15 cellular contexts compared by ENCODE assay signal in the genomic region with DNA sequence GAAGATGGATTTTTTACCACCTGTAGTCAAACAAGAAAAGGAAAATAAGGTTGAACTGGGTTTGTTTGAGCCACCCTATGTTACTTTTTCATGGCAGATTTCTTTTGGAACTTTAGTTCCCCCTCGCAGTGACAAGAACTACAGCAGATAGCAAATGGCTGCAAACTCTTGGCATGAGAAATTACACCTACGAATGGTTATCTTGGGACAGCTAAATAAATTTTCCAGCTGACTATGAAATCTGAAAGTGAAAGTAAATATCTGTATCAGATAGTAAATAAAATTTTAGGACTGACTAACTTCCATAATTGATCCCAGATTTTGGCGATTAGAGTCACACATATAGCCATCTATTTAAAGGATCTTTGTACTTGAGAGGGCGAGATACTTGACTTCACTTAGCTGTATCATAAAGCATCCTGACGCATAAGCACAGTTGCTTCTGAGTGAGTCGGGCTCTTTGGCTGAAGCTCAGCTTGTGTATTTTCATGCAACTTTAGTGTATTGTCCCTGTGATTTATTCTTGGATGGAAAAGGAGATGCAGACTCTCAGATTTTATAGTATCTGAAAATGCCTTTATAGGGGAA.
DNase-seq lines count a peak whose midpoint lies in the region; ATAC-seq, FAIRE-seq and TF ChIP-seq lines count a peak whose summit lies in the region.
"Had no signal": no experiment of that assay in that cellular context is flagged by ENCODE, and none has a peak within 500 bp of the region (broad histone marks: within the 10 kb centered on the region; RNA-seq: fewer than 3 reads in every experiment).

No MANE protein-coding gene starts in this region.

- ATAC-seq in HepG2 (no peak), GM18868 (IDR thresholded peaks at IDR 0.05; ENCODE audit: unreplicated experiment) (no peak)

- no peak for TF ChIP-seq EP300 in HepG2 (IDR thresholded peaks at IDR 0.05; ENCODE audit: low read depth in 2 of 2, low read length in 2 of 2)
- TF ChIP-seq EP300 in HepG2 (CRISPR knock-in tag; IDR thresholded peaks at IDR 0.05; ENCODE audit: borderline replicate concordance) = no peak

- peak overlapping the region in 1 of 2 donors; percentile 15 for H3K9ac ChIP-seq in liver (ENCODE audit: low read depth in 1 of 2, low read length in 2 of 2)
- no peak overlapping the region for H3K9ac ChIP-seq in HepG2 (ENCODE audit: insufficient read depth, low read depth, low read length)
- H3K9ac ChIP-seq: KMS-11 had no signal

- intact Hi-C loops in HepG2 (cut with micrococcal nuclease; ENCODE audit: unreplicated experiment) = no loop called here

- DNase-seq in HepG2 (ENCODE audit: low spot score) (no peak), cardiac fibroblast (ENCODE audit: low read depth in 2 of 2) (peak; percentile 21 to 52), DMS 273 (lab: John Stamatoyannopoulos, UW; ENCODE audit: unreplicated experiment) (no peak), nucleus accumbens (lab: John Stamatoyannopoulos, UW) (no peak), GM10266 (ENCODE audit: extremely low spot score) (no peak)
- DNase-seq: BE2C; effector memory CD4-positive, alpha-beta T cell; NCI-H2081 treated with DMSO at 0.1 percent for 48 hours; retina; thyroid gland had no signal

- TF ChIP-seq CTCF in liver (IDR thresholded peaks at IDR 0.05; ENCODE audit: low read depth, low read length, missing input control) (no peak), HepG2 (CRISPR knock-in tag; IDR thresholded peaks at IDR 0.05) (no peak), cardiac fibroblast (IDR thresholded peaks at IDR 0.05; ENCODE audit: low read depth, low read length) (no peak), GM10266 (IDR thresholded peaks at IDR 0.05; ENCODE audit: control insufficient read depth, insufficient read depth, low read depth, missing control alignments) (no peak)

- in situ Hi-C loops in HepG2 (cut with HindIII; ENCODE audit: extremely low pct_ligation_motif_present, low pct_unique_long_range_greater_than_20kb) = no loop called here

- no peak overlapping the region for H2AFZ ChIP-seq in HepG2 (ENCODE audit: low read length)

- H3K36me3 ChIP-seq in liver (ENCODE audit: control insufficient read depth in 4 of 4, insufficient read depth in 3 of 4, low read depth in 1 of 4, low read length in 3 of 4) (no peaks in the 10 kb centered on the region), HepG2 (replicated peaks in 1 of 2; ENCODE audit: control insufficient read depth in 1 of 2, insufficient read depth in 2 of 2, low read length in 2 of 2) (no peaks in the 10 kb centered on the region), muscle layer of duodenum (ENCODE audit: control insufficient read depth in 1 of 2, insufficient read depth in 2 of 2, low read length in 2 of 2) (no peaks in the 10 kb centered on the region)
- H3K36me3 ChIP-seq: BE2C, thyroid gland had no signal

- 29% methylated on average over 6 of the region's 6 CpGs for WGBS in liver
- WGBS in HepG2 (ENCODE audit: low lambda C conversion rate) = 7% methylated on average over 6 of the region's 6 CpGs

- H3K4me3 ChIP-seq in liver (ENCODE audit: low read depth in 1 of 3, low read length in 3 of 3) = peak overlapping the region; percentile 4 to 65 (median 26)
- no peak overlapping the region for H3K4me3 ChIP-seq in HepG2 (replicated peaks in 1 of 3; ENCODE audit: insufficient read depth in 1 of 3, low read depth in 2 of 3, low read length in 3 of 3)
- peak overlapping the region in 1 of 2 donors; percentile 11 for H3K4me3 ChIP-seq in cardiac fibroblast (replicated peaks in 1 of 2; ENCODE audit: low read depth in 2 of 2, low read length in 2 of 2)
- peak overlapping the region; percentile 35 to 47 for H3K4me3 ChIP-seq in muscle layer of duodenum (ENCODE audit: low read depth in 1 of 2, low read length in 2 of 2)
- H3K4me3 ChIP-seq: thyroid gland had no signal

- H3K4me1 ChIP-seq in liver (ENCODE audit: control insufficient read depth in 4 of 4, insufficient read depth in 4 of 4, low read length in 3 of 4) (peaks cover 0 to 13% (median 5%) of the 10 kb centered on the region in 4 donors), HepG2 (ENCODE audit: insufficient read depth, low read length) (no peaks in the 10 kb centered on the region), muscle layer of duodenum (ENCODE audit: control insufficient read depth in 1 of 2, insufficient read depth in 2 of 2, low read length in 2 of 2) (no peaks in the 10 kb centered on the region)
- H3K4me1 ChIP-seq: BE2C had no signal

- H4K20me1 ChIP-seq in HepG2 (ENCODE audit: insufficient read depth, low read length) = no peaks in the 10 kb centered on the region

- H3K79me2 ChIP-seq in HepG2 (ENCODE audit: insufficient read depth, low read length) = no peaks in the 10 kb centered on the region

- H3K9me3 ChIP-seq in liver (ENCODE audit: control insufficient read depth in 4 of 4, low read length in 3 of 4) (peaks cover 0 to 8% (median 3%) of the 10 kb centered on the region in 4 donors), HepG2 (ENCODE audit: low read length) (no peaks in the 10 kb centered on the region), muscle layer of duodenum (ENCODE audit: control insufficient read depth in 1 of 2, low read length in 2 of 2) (peaks cover 0 to 13% of the 10 kb centered on the region in 2 donors)
- H3K9me3 ChIP-seq: BE2C, thyroid gland had no signal

- no TSS peak for BruUV-seq in HepG2 (replicated peaks; lab: Mats Ljungman, UMichigan)

- H3K27ac ChIP-seq in liver (ENCODE audit: low read depth in 1 of 2, low read length in 2 of 2) (peak overlapping the region; percentile 5 to 25), HepG2 (ENCODE audit: extremely low read length, insufficient read depth, low read length) (no peak overlapping the region), muscle layer of duodenum (ENCODE audit: low read length) (no peak overlapping the region)
- H3K27ac ChIP-seq: KMS-11, thyroid gland had no signal

- no peaks in the 10 kb centered on the region for H3K27me3 ChIP-seq in liver (ENCODE audit: control insufficient read depth in 4 of 4, insufficient read depth in 4 of 4, low read length in 3 of 4)
- peaks cover 0 to 6% of the 10 kb centered on the region in 2 experiments; a peak in 1 of 5 replicates for H3K27me3 ChIP-seq in HepG2 (ENCODE audit: control insufficient read depth in 1 of 2, insufficient read depth in 2 of 2, low read length in 2 of 2)
- no peaks in the 10 kb centered on the region for H3K27me3 ChIP-seq in muscle layer of duodenum (ENCODE audit: low read depth, low read length)
- H3K27me3 ChIP-seq: BE2C, thyroid gland had no signal

- CTCF ChIA-PET in HepG2 (lab: Yijun Ruan, JAX; ENCODE audit: low intra/inter-chr PET ratio, low total read pairs) = no interaction called here

- TF ChIP-seq RAD21 in liver (IDR thresholded peaks at IDR 0.05) (no peak), HepG2 (CRISPR knock-in tag; IDR thresholded peaks at IDR 0.05) (no peak)

- no peak overlapping the region for H3K4me2 ChIP-seq in HepG2 (ENCODE audit: low read depth, low read length)
- H3K4me2 ChIP-seq: KMS-11 had no signal

- FAIRE-seq in HepG2 (lab: Jason Lieb, UNC) = no peak
- FAIRE-seq: G401.6 had no signal

- POLR2A ChIA-PET in HepG2 (lab: Yijun Ruan, JAX) = no interaction called here

- TF ChIP-seq POLR2A in HepG2 (IDR thresholded peaks at IDR 0.05; ENCODE audit: insufficient read depth in 1 of 2, low read depth in 2 of 2, low read length in 2 of 2) = no peak

TF ChIP-seq in liver, 16 proteins besides CTCF, POLR2A, EP300 and RAD21:
- no peak for TF ChIP-seq JUND (IDR thresholded peaks at IDR 0.05)
- TF ChIP-seq YY1 (IDR thresholded peaks at IDR 0.05) = peak; percentile 33

TF ChIP-seq in HepG2, 621 proteins besides CTCF, POLR2A, EP300 and RAD21:
- TF ChIP-seq JARID2 (CRISPR knock-in tag; IDR thresholded peaks at IDR 0.05; ENCODE audit: insufficient replicate concordance) = no peak
- no peak for TF ChIP-seq NR2C2 (CRISPR knock-in tag; IDR thresholded peaks at IDR 0.05; ENCODE audit: borderline replicate concordance)
- no peak for TF ChIP-seq NCOA5 (CRISPR knock-in tag; IDR thresholded peaks at IDR 0.05)
- TF ChIP-seq POLR2AphosphoS5 (IDR thresholded peaks at IDR 0.05; ENCODE audit: low read depth, low read length) = no peak
- TF ChIP-seq, protein P1, sequence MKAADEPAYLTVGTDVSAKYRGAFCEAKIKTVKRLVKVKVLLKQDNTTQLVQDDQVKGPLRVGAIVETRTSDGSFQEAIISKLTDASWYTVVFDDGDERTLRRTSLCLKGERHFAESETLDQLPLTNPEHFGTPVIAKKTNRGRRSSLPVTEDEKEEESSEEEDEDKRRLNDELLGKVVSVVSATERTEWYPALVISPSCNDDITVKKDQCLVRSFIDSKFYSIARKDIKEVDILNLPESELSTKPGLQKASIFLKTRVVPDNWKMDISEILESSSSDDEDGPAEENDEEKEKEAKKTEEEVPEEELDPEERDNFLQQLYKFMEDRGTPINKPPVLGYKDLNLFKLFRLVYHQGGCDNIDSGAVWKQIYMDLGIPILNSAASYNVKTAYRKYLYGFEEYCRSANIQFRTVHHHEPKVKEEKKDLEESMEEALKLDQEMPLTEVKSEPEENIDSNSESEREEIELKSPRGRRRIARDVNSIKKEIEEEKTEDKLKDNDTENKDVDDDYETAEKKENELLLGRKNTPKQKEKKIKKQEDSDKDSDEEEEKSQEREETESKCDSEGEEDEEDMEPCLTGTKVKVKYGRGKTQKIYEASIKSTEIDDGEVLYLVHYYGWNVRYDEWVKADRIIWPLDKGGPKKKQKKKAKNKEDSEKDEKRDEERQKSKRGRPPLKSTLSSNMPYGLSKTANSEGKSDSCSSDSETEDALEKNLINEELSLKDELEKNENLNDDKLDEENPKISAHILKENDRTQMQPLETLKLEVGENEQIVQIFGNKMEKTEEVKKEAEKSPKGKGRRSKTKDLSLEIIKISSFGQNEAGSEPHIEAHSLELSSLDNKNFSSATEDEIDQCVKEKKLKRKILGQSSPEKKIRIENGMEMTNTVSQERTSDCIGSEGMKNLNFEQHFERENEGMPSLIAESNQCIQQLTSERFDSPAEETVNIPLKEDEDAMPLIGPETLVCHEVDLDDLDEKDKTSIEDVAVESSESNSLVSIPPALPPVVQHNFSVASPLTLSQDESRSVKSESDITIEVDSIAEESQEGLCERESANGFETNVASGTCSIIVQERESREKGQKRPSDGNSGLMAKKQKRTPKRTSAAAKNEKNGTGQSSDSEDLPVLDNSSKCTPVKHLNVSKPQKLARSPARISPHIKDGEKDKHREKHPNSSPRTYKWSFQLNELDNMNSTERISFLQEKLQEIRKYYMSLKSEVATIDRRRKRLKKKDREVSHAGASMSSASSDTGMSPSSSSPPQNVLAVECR (CRISPR knock-in tag; IDR thresholded peaks at IDR 0.05; ENCODE audit: borderline replicate concordance) = no peak
- TF ChIP-seq ZBTB42 (CRISPR knock-in tag; IDR thresholded peaks at IDR 0.05) = no peak
- TF ChIP-seq RBM39 (IDR thresholded peaks at IDR 0.05; ENCODE audit: low read depth, low read length, poor library complexity, severe bottlenecking) = no peak

Comparison
In these comparisons a context has a peak if more than half of its experiments do, and no peak if none do; other contexts are left out.
1. H3K27ac ChIP-seq: peak in liver (2 of 2); none in HepG2 (single experiment) and muscle layer of duodenum (single experiment).
2. H3K4me3 ChIP-seq: peak in liver (3 of 3) and muscle layer of duodenum (2 of 2); none in HepG2 (0 of 3).
3. DNase-seq: peak in cardiac fibroblast (2 of 2); none in HepG2 (single experiment), DMS 273 (single experiment), nucleus accumbens (0 of 56) and GM10266 (single experiment).